ENCODE assay signal across 14 cellular contexts in the genomic region with DNA sequence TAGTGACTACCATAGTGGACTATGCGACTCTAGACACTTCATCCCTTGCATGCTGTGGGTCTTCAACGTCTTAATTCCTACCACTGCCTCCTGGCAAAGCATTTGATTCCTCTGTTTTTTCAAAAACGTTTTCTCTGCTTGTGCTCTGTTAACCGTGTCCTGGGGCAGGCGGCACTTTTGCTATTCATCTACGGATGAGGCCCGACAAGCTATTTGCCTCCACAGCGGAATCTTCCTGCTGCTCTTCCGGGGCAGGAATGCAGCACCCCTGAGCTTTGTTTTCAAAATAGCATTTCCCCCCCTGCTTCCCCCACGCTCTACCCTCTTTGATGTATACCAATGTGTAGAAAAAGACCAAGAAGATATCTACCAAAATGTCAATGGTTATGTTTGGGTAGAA.
"Had no signal": no experiment of that assay in that cellular context is flagged by ENCODE, and none has a peak within 500 bp of the region (broad histone marks: within the 10 kb centered on the region; RNA-seq: fewer than 3 reads in every experiment).

No MANE protein-coding gene starts in this region.

- H3K9me3 Mint-ChIP-seq: activated naive CD8-positive, alpha-beta T cell treated with anti-CD3 and anti-CD28 coated beads for 36 hours; activated T-cell treated with anti-CD3 and anti-CD28 coated beads, Interleukin-2, amount 50 U/mL, for 4 hours; natural killer cell treated with Interleukin-12 subunit alpha and Interleukin-12 subunit beta and Interleukin-15 and Interleukin-18, amount 100 ng/mL, for 72 hours had no signal

- H3K36me3 Mint-ChIP-seq: activated naive CD8-positive, alpha-beta T cell treated with anti-CD3 and anti-CD28 coated beads for 36 hours; natural killer cell treated with Interleukin-12 subunit alpha and Interleukin-12 subunit beta and Interleukin-15 and Interleukin-18, amount 100 ng/mL, for 72 hours had no signal

- H3K4me3 ChIP-seq: esophagus muscularis mucosa, lower lobe of right lung, pancreas, testis had no signal

- H3K27ac Mint-ChIP-seq: activated naive CD8-positive, alpha-beta T cell treated with anti-CD3 and anti-CD28 coated beads for 36 hours; natural killer cell treated with Interleukin-12 subunit alpha and Interleukin-12 subunit beta and Interleukin-15 and Interleukin-18, amount 100 ng/mL, for 72 hours; stimulated activated naive CD8-positive, alpha-beta T cell treated with anti-CD3 and anti-CD28 coated beads, Interleukin-15, amount 100 ng/mL, for 72 hours had no signal

- H3K4me1 ChIP-seq: esophagus muscularis mucosa, lower lobe of right lung, pancreas, testis had no signal

- H3K9me3 ChIP-seq: esophagus muscularis mucosa, lower lobe of right lung, pancreas, testis had no signal

- H3K27ac ChIP-seq: esophagus muscularis mucosa, lower lobe of right lung, pancreas, testis had no signal

- H3K36me3 ChIP-seq: esophagus muscularis mucosa, lower lobe of right lung, pancreas had no signal

- H3K4me1 Mint-ChIP-seq: activated naive CD8-positive, alpha-beta T cell treated with anti-CD3 and anti-CD28 coated beads for 36 hours had no signal

- H3K4me3 Mint-ChIP-seq: activated naive CD8-positive, alpha-beta T cell treated with anti-CD3 and anti-CD28 coated beads for 36 hours; activated T-cell treated with anti-CD3 and anti-CD28 coated beads, Interleukin-2, amount 50 U/mL, for 4 hours; natural killer cell treated with Interleukin-12 subunit alpha and Interleukin-12 subunit beta and Interleukin-15 and Interleukin-18, amount 100 ng/mL, for 72 hours; stimulated activated naive CD8-positive, alpha-beta T cell treated with anti-CD3 and anti-CD28 coated beads, Interleukin-15, amount 100 ng/mL, for 72 hours had no signal

- DNase-seq: activated CD4-positive, alpha-beta T cell treated with anti-CD3 and anti-CD28 coated beads, Interleukin-2, amount 50 U/mL, for 4 hours; activated gamma-delta T cell; activated naive CD8-positive, alpha-beta T cell treated with anti-CD3 and anti-CD28 coated beads for 36 hours; activated T-cell treated with anti-CD3 and anti-CD28 coated beads, Interleukin-2, amount 50 U/mL, for 4 hours; dermis blood vessel endothelial cell; glutamatergic neuron; lower lobe of right lung; pancreas; stimulated activated CD4-positive, alpha-beta T cell treated with anti-CD3 and anti-CD28 coated beads, Interleukin-4, amount 100 ng/mL, for 4 hours; stimulated activated naive CD8-positive, alpha-beta T cell treated with anti-CD3 and anti-CD28 coated beads, Interleukin-15, amount 100 ng/mL, for 72 hours; testis had no signal

- ATAC-seq: activated CD4-positive, CD25-positive, alpha-beta regulatory T cell treated with anti-CD3 and anti-CD28 coated beads, Interleukin-2, amount 50 U/mL, for 24 hours; activated T-cell treated with anti-CD3 and anti-CD28 coated beads, Interleukin-2, amount 50 U/mL, for 4 hours; lower lobe of right lung; natural killer cell treated with Interleukin-12 subunit alpha and Interleukin-12 subunit beta and Interleukin-15 and Interleukin-18, amount 100 ng/mL, for 72 hours; pancreas; stimulated activated naive CD8-positive, alpha-beta T cell treated with anti-CD3 and anti-CD28 coated beads, Interleukin-15, amount 100 ng/mL, for 72 hours had no signal

- H3K27me3 ChIP-seq: pancreas, testis had no signal
